In the genomic region with DNA sequence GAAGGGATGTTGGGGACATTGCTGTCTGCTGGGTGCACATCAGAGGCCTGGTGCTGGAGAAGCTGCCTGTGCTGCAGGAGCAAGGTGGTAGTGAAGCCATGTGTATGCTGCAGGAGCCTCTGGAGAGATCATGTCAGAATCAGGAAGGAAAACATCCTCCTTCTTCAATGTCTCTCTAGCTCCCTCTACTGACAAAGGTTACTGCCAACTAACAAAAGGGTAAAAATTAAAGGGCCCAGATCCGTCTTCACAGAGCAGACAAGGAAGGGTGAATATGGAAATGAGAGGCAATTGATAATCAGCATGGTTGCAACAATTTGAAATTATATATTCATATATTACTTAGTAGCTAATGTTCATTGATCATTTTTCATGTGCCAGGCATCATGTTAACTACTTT, we compare ENCODE assay signal across 16 cellular contexts. TPM values are rescaled to one million over a fixed set of nuclear protein-coding genes. Genes with fewer than 3 reads are reported as not detected.
DNase-seq lines count a peak whose midpoint lies in the region; ATAC-seq, FAIRE-seq and TF ChIP-seq lines count a peak whose summit lies in the region.
"Had no signal": no experiment of that assay in that cellular context is flagged by ENCODE, and none has a peak within 500 bp of the region (broad histone marks: within the 10 kb centered on the region; RNA-seq: fewer than 3 reads in every experiment).

No MANE protein-coding gene starts in this region.

- ATAC-seq in HCT116, result peak; percentile 50; the same call in 1 of the 2 replicates
- ATAC-seq: stimulated activated naive CD8-positive, alpha-beta T cell treated with anti-CD3 and anti-CD28 coated beads, Interleukin-15, amount 100 ng/mL, for 72 hours had no signal

- dilution Hi-C loops in keratinocyte (cut with MboI; ENCODE audit: extremely low pct_ligation_motif_present, low sequenced_read_pairs), result no loop called here

- no peaks in the 10 kb centered on the region for H3F3A ChIP-seq in PC-9 (ENCODE audit: insufficient read depth, low read depth)

- H3K9me3 ChIP-seq in HCT116 (ENCODE audit: control insufficient read depth in 1 of 2, insufficient read depth in 1 of 2, low read depth in 1 of 2, low read length in 2 of 2) (peaks cover 8 to 14% of the 10 kb centered on the region in 2 experiments; a peak in 2 of 4 replicates), PC-9 (ENCODE audit: insufficient read depth, low read depth) (0 out of 2 replicates have a peak, but pooled peaks cover 4% of the 10 kb centered on the region), keratinocyte (ENCODE audit: control insufficient read depth, low read depth, low read length) (no peaks in the 10 kb centered on the region)

- no peak for TF ChIP-seq POLR2A in HCT116 (IDR thresholded peaks at IDR 0.05; ENCODE audit: borderline replicate concordance, extremely low read depth, insufficient read depth, insufficient read length)

- intact Hi-C loops in HCT116 (cut with micrococcal nuclease) (no loop called here), PC-9 (cut with micrococcal nuclease; ENCODE audit: unreplicated experiment) (no loop called here), dorsolateral prefrontal cortex (cut with DNase I) (no loop called here)

- no peaks in the 10 kb centered on the region for H3K36me3 ChIP-seq in HCT116 (ENCODE audit: control insufficient read depth in 1 of 2, insufficient read depth in 2 of 2, low read length in 2 of 2)
- no peaks in the 10 kb centered on the region for H3K36me3 ChIP-seq in PC-9 (ENCODE audit: low read depth)
- no peaks in the 10 kb centered on the region for H3K36me3 ChIP-seq in keratinocyte (ENCODE audit: control insufficient read depth in 2 of 2, extremely low read depth in 1 of 2, insufficient read depth in 2 of 2, low read length in 2 of 2)
- H3K36me3 ChIP-seq: SJCRH30 had no signal

- H3K4me3 ChIP-seq in HCT116 (replicated peaks in 1 of 2; ENCODE audit: low read depth in 1 of 2, low read length in 2 of 2) (no peak overlapping the region), PC-9 (no peak overlapping the region), keratinocyte (ENCODE audit: control insufficient read depth in 2 of 3, extremely low read depth in 1 of 3, insufficient read depth in 2 of 3, low read depth in 1 of 3, low read length in 3 of 3) (no peak overlapping the region), dorsolateral prefrontal cortex (no peak overlapping the region)
- H3K4me3 ChIP-seq: SJCRH30 had no signal

- H2AFZ ChIP-seq in HCT116 (ENCODE audit: low read depth, low read length, poor library complexity, severe bottlenecking) (no peak overlapping the region), PC-9 (no peak overlapping the region), keratinocyte (ENCODE audit: control insufficient read depth, low read length) (no peak overlapping the region)

- no peaks in the 10 kb centered on the region for H3K9me2 ChIP-seq in HCT116 (ENCODE audit: insufficient read depth)
- H3K9me2 ChIP-seq in PC-9 (ENCODE audit: insufficient read depth), result no peaks in the 10 kb centered on the region

- CTCF ChIA-PET in HCT116 (lab: Charles Lee), result no interaction called here
- CTCF ChIA-PET in PC-9 (lab: Charles Lee), result no interaction called here

- no peaks in the 10 kb centered on the region for H3K9me1 ChIP-seq in keratinocyte (ENCODE audit: control insufficient read depth, extremely low read depth, insufficient read depth, low read length)

- H3K27ac ChIP-seq in HCT116 (ENCODE audit: low read depth, low read length) (no peak overlapping the region), PC-9 (no peak overlapping the region), keratinocyte (ENCODE audit: control insufficient read depth, insufficient read depth, low read length) (no peak overlapping the region), dorsolateral prefrontal cortex (peak overlapping the region in 6 of 59 donors; percentile 0 to 59 (median 23))
- H3K27ac ChIP-seq: SJCRH30 had no signal

- BruUV-seq in HCT116 (replicated peaks; lab: Mats Ljungman, UMichigan) (no TSS peak), PC-9 (replicated peaks; lab: Mats Ljungman, UMichigan) (no TSS peak)

- FAIRE-seq in keratinocyte (lab: Jason Lieb, UNC), result no peak

- H3K79me2 ChIP-seq in HCT116 (ENCODE audit: insufficient read depth, low read length) (no peaks in the 10 kb centered on the region), PC-9 (ENCODE audit: low read depth) (no peaks in the 10 kb centered on the region), keratinocyte (ENCODE audit: control insufficient read depth, insufficient read depth, low read length) (no peaks in the 10 kb centered on the region)

- POLR2A ChIA-PET in HCT116 (lab: Charles Lee) (no interaction called here), PC-9 (lab: Charles Lee; ENCODE audit: unreplicated experiment) (no interaction called here)

- H3K4me2 ChIP-seq in HCT116 (ENCODE audit: low read length) (no peak overlapping the region), PC-9 (no peak overlapping the region), keratinocyte (ENCODE audit: control insufficient read depth, extremely low read depth, insufficient read depth, low read depth, low read length) (no peak overlapping the region)

- peak; percentile 25 for DNase-seq in CMK (ENCODE audit: low read depth)
- peak; percentile 24 for DNase-seq in HCT116 (ENCODE audit: low read depth, low spot score)
- no peak for DNase-seq in PC-9
- DNase-seq in keratinocyte (ENCODE audit: low read depth, low spot score), result no peak
- no peak for DNase-seq in stimulated activated CD4-positive, alpha-beta T cell treated with anti-CD3 and anti-CD28 coated beads, Interleukin-1b, Interleukin-23, amount 100 ng/mL, for 48 hours
- no peak for DNase-seq in dedifferentiated amniotic fluid mesenchymal stem cell (ENCODE audit: extremely low spot score)
- DNase-seq in dorsolateral prefrontal cortex, result no peak
- no peak for DNase-seq in SW480 (ENCODE audit: low spot score)
- DNase-seq: activated CD4-positive, alpha-beta T cell treated with anti-CD3 and anti-CD28 coated beads for 1 hour; activated T-cell treated with anti-CD3 and anti-CD28 coated beads, Interleukin-2, amount 50 U/mL, for 48 hours; midbrain; NCI-H345; SJCRH30; stimulated activated CD4-positive, alpha-beta T cell treated with anti-CD3 and anti-CD28 coated beads, Interleukin-4, amount 100 ng/mL, for 1 hour; stimulated activated naive CD8-positive, alpha-beta T cell treated with anti-CD3 and anti-CD28 coated beads, Interleukin-15, amount 100 ng/mL, for 72 hours had no signal

- H4K20me1 ChIP-seq in HCT116 (ENCODE audit: insufficient read depth) (no peaks in the 10 kb centered on the region), PC-9 (ENCODE audit: insufficient read depth) (no peaks in the 10 kb centered on the region), keratinocyte (ENCODE audit: control insufficient read depth, extremely low read depth, insufficient read depth, low read length) (no peaks in the 10 kb centered on the region)

- H3K4me1 ChIP-seq in HCT116 (ENCODE audit: control insufficient read depth in 1 of 2, insufficient read depth in 2 of 2, low read length in 2 of 2) (no peaks in the 10 kb centered on the region), PC-9 (replicated peaks; ENCODE audit: insufficient read depth) (no peaks in the 10 kb centered on the region), keratinocyte (ENCODE audit: control insufficient read depth, extremely low read depth, insufficient read depth, low read length) (no peaks in the 10 kb centered on the region)

- no peaks in the 10 kb centered on the region for H3K27me3 ChIP-seq in HCT116 (ENCODE audit: insufficient read depth, low read length)
- peaks cover 39% of the 10 kb centered on the region for H3K27me3 ChIP-seq in PC-9 (ENCODE audit: insufficient read depth, low read depth)
- no peaks in the 10 kb centered on the region for H3K27me3 ChIP-seq in keratinocyte (ENCODE audit: control insufficient read depth, extremely low read depth, insufficient read depth, low read length)
- peaks cover 0 to 30% (median 0%) of the 10 kb centered on the region in 45 donors for H3K27me3 ChIP-seq in dorsolateral prefrontal cortex
- H3K27me3 ChIP-seq: SJCRH30 had no signal

- H3K9ac ChIP-seq in HCT116 (ENCODE audit: low read length) (no peak overlapping the region), keratinocyte (ENCODE audit: control insufficient read depth, extremely low read depth, insufficient read depth, low read length) (no peak overlapping the region)

- TF ChIP-seq CTCF in HCT116 (IDR thresholded peaks at IDR 0.05 in 2 of 3, conservative IDR thresholded peaks at IDR 0.05 in 1 of 3; ENCODE audit: borderline replicate concordance in 1 of 3, insufficient read depth in 1 of 3, low read depth in 2 of 3, low read length in 2 of 3) (peak; percentile 11 to 58 (median 26); a peak in 3 of 6 replicates), PC-9 (conservative IDR thresholded peaks at IDR 0.05) (peak; percentile 43), keratinocyte (optimal IDR thresholded peaks at IDR 0.05 in 1 of 3, IDR thresholded peaks at IDR 0.05 in 1 of 3, conservative IDR thresholded peaks at IDR 0.05 in 1 of 3; ENCODE audit: extremely low read depth in 1 of 3, insufficient read depth in 2 of 3, low read length in 3 of 3) (peak in 2 of 3 experiments; percentile 3 to 15), dorsolateral prefrontal cortex (IDR thresholded peaks at IDR 0.05 in 54 of 56, conservative IDR thresholded peaks at IDR 0.05 in 2 of 56; ENCODE audit: low read depth in 1 of 56, partially characterized antibody in 56 of 56) (peak in 2 of 56 donors; percentile 8 to 17)

- RAD21 ChIA-PET in HCT116 (lab: Charles Lee; ENCODE audit: low non-redundant PET in 1 of 2, low total read pairs in 2 of 2, uncharacterized antibody in 2 of 2, unreplicated experiment in 2 of 2), result no interaction called here

- peak; percentile 17; the same call in 1 of the 2 replicates for TF ChIP-seq RAD21 in HCT116 (IDR thresholded peaks at IDR 0.05; ENCODE audit: low read depth)

RNA-seq across cellular contexts. Expression of a gene that starts 32.2 kb away (rescaled TPM):
- total RNA-seq in HCT116 (2021; ENCODE audit: unreplicated experiment), result not detected
- polyA plus RNA-seq in HCT116 (2012), result not detected in 2 replicates
- total RNA-seq in PC-9 (2021), result not detected in 2 replicates
- not detected in 3 replicates for polyA plus RNA-seq in keratinocyte
- polyA plus RNA-seq in keratinocyte (2011; ENCODE audit: low read depth), result not detected
- polyA plus RNA-seq in keratinocyte (2011; cell fraction: cytosol; rRNA removed), result not detected in 2 replicates
- not detected in 2 replicates for polyA plus RNA-seq in keratinocyte (2011; cell fraction: nucleus; rRNA removed)
- 0.16 TPM in 1 of 2 replicates, not detected in the other for polyA plus RNA-seq in keratinocyte (2012; ENCODE audit: low replicate concordance)
- 0.59 TPM in 1 of 3 replicates, not detected in the others for polyA minus RNA-seq in keratinocyte
- not detected for polyA minus RNA-seq in keratinocyte (2011; cell fraction: cytosol; rRNA and poly(A)+ RNA removed)
- polyA minus RNA-seq in keratinocyte (2011; cell fraction: nucleus; rRNA and poly(A)+ RNA removed), result not detected in 2 replicates
- total RNA-seq in dorsolateral prefrontal cortex, result 1 to 10 TPM in 25 of 120 experiments, under 1 TPM in 22, not detected in 73; 0.35 to 3.6 (median 1.0) TPM
- total RNA-seq: posterior vena cava, SJCRH30 had no signal

RNA-seq across cellular contexts. Expression of a gene that starts 45.7 kb away (rescaled TPM):
- total RNA-seq in HCT116 (2021; ENCODE audit: unreplicated experiment) (4.2 TPM), PC-9 (2021) (4.9 and 6.9 TPM in 2 replicates), dorsolateral prefrontal cortex (10 to 100 TPM in 11 of 120 experiments, 1 to 10 TPM in 109; 2.7 to 12.2 (median 6.9) TPM)
- polyA plus RNA-seq in HCT116 (2012), result 2.4 and 2.8 TPM in 2 replicates
- polyA plus RNA-seq in keratinocyte, result 1.0 to 1.9 TPM (median 1.3 TPM) in 3 replicates
- polyA plus RNA-seq in keratinocyte (2011; ENCODE audit: low read depth), result 1.8 TPM
- polyA plus RNA-seq in keratinocyte (2011; cell fraction: cytosol; rRNA removed), result 0.45 and 1.3 TPM in 2 replicates
- 3.7 and 4.0 TPM in 2 replicates for polyA plus RNA-seq in keratinocyte (2011; cell fraction: nucleus; rRNA removed)
- polyA plus RNA-seq in keratinocyte (2012; ENCODE audit: low replicate concordance), result 0.73 and 1.2 TPM in 2 replicates
- polyA minus RNA-seq in keratinocyte, result 1.8 to 14.1 TPM (median 11.4 TPM) in 3 replicates
- polyA minus RNA-seq in keratinocyte (2011; cell fraction: cytosol; rRNA and poly(A)+ RNA removed), result 1.3 TPM
- polyA minus RNA-seq in keratinocyte (2011; cell fraction: nucleus; rRNA and poly(A)+ RNA removed), result 6.9 and 8.9 TPM in 2 replicates

RNA-seq across cellular contexts. Expression of a gene that starts 56.8 kb away (rescaled TPM):
- total RNA-seq in HCT116 (2021; ENCODE audit: unreplicated experiment) (44.9 TPM), PC-9 (2021) (64.3 and 99.1 TPM in 2 replicates), dorsolateral prefrontal cortex (10 to 100 TPM; 31.4 to 71.4 (median 46.5) TPM)
- 8.6 and 12.9 TPM in 2 replicates for polyA plus RNA-seq in HCT116 (2012)
- 5.0 to 9.6 TPM (median 6.4 TPM) in 3 replicates for polyA plus RNA-seq in keratinocyte
- 21.6 TPM for polyA plus RNA-seq in keratinocyte (2011; ENCODE audit: low read depth)
- 5.9 and 10.1 TPM in 2 replicates for polyA plus RNA-seq in keratinocyte (2011; cell fraction: cytosol; rRNA removed)
- 7.7 and 9.9 TPM in 2 replicates for polyA plus RNA-seq in keratinocyte (2011; cell fraction: nucleus; rRNA removed)
- 26.0 and 26.5 TPM in 2 replicates for polyA plus RNA-seq in keratinocyte (2012; ENCODE audit: low replicate concordance)
- polyA minus RNA-seq in keratinocyte, result 5.0 to 15.0 TPM (median 5.4 TPM) in 3 replicates
- polyA minus RNA-seq in keratinocyte (2011; cell fraction: cytosol; rRNA and poly(A)+ RNA removed), result 7.5 TPM
- 3.8 and 9.9 TPM in 2 replicates for polyA minus RNA-seq in keratinocyte (2011; cell fraction: nucleus; rRNA and poly(A)+ RNA removed)

RNA-seq across cellular contexts. Expression of a gene that starts 56.9 kb away (rescaled TPM):
- total RNA-seq in HCT116 (2021; ENCODE audit: unreplicated experiment) (53.2 TPM), PC-9 (2021) (47.9 and 60.0 TPM in 2 replicates), dorsolateral prefrontal cortex (10 to 100 TPM; 34.1 to 72.7 (median 47.8) TPM)
- 22.2 and 28.2 TPM in 2 replicates for polyA plus RNA-seq in HCT116 (2012)
- polyA plus RNA-seq in keratinocyte, result 53.4 to 86.8 TPM (median 55.4 TPM) in 3 replicates
- polyA plus RNA-seq in keratinocyte (2011; ENCODE audit: low read depth), result 36.1 TPM
- polyA plus RNA-seq in keratinocyte (2011; cell fraction: cytosol; rRNA removed), result 58.4 and 112 TPM in 2 replicates
- 18.9 and 23.2 TPM in 2 replicates for polyA plus RNA-seq in keratinocyte (2011; cell fraction: nucleus; rRNA removed)
- polyA plus RNA-seq in keratinocyte (2012; ENCODE audit: low replicate concordance), result 27.7 and 56.6 TPM in 2 replicates
- 32.0 to 86.8 TPM (median 49.4 TPM) in 3 replicates for polyA minus RNA-seq in keratinocyte
- 52.0 TPM for polyA minus RNA-seq in keratinocyte (2011; cell fraction: cytosol; rRNA and poly(A)+ RNA removed)
- 12.5 and 20.9 TPM in 2 replicates for polyA minus RNA-seq in keratinocyte (2011; cell fraction: nucleus; rRNA and poly(A)+ RNA removed)

Comparison
In these comparisons a context has a peak if more than half of its experiments do, and no peak if none do; other contexts are left out.
1. DNase-seq: peak in CMK (single experiment) and HCT116 (single experiment); none in PC-9 (0 of 2), keratinocyte (single experiment), stimulated activated CD4-positive, alpha-beta T cell treated with anti-CD3 and anti-CD28 coated beads, Interleukin-1b, Interleukin-23, amount 100 ng/mL, for 48 hours (single experiment), dedifferentiated amniotic fluid mesenchymal stem cell (single experiment), dorsolateral prefrontal cortex (0 of 10) and SW480 (single experiment).